In the genomic region with DNA sequence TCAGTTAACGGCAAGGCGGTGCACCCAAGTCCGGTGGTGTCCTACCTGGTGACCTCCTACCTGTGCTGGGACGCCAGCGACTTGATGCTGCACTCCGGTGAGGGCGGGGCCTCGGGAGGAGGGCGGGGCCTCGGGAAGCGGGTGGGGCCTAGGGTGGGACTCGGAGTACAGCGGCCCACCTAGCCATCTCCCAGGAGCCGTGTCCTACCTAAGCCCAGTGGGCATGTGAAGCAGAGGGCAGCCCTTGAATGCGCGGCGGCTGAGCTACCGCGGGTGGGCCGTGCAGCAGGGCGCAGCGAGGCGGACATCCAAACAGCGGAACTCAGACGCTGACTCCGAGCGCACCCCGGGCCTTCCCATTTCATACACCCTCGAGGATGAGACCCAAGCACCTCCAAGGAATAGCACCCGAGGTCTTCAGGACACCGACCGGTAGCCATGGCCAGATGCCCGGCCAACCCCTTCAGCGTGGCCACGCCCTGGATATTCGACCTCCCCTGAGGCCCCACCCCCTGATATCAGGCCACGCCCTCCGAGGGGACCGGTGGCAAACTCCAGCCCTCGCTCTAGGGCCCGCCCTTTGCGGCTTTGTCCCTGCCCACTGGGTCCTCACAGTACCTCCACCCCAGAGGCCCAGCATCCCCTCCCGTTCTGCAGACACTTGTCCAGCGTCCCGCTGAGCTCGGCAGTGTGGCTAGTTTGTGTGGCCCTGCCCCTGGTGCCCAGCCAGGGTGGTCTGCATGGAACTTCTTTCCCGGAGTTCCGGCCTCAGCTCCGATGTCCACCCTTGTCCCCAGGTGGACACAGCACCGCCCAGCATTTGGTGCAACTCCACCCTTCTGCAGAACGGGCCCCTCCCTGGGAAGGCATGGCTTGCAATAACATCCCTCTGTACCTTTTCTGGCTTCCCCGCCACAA, we compare ENCODE assay signal across 1 cellular context.
TF ChIP-seq lines count a peak whose summit lies in the region.

No MANE protein-coding gene starts in this region.

TF ChIP-seq in SK-N-SH, 30 proteins besides CTCF, POLR2A, EP300 and RAD21:
- TF ChIP-seq REST (IDR thresholded peaks at IDR 0.05; ENCODE audit: low read depth, low read length) = no peak
- TF ChIP-seq, protein P1, sequence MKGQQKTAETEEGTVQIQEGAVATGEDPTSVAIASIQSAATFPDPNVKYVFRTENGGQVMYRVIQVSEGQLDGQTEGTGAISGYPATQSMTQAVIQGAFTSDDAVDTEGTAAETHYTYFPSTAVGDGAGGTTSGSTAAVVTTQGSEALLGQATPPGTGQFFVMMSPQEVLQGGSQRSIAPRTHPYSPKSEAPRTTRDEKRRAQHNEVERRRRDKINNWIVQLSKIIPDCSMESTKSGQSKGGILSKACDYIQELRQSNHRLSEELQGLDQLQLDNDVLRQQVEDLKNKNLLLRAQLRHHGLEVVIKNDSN (IDR thresholded peaks at IDR 0.05; ENCODE audit: borderline replicate concordance, low read depth) = no peak
- no peak for TF ChIP-seq NFIC (IDR thresholded peaks at IDR 0.05; ENCODE audit: borderline replicate concordance)
- no peak for TF ChIP-seq GABPA (IDR thresholded peaks at IDR 0.05; ENCODE audit: low read depth)
- no peak for TF ChIP-seq USF2 (IDR thresholded peaks at IDR 0.05; ENCODE audit: borderline replicate concordance, low read depth, low read length)
- no peak for TF ChIP-seq SIN3A (IDR thresholded peaks at IDR 0.05; ENCODE audit: borderline replicate concordance, low read depth, low read length)
- no peak for TF ChIP-seq TEAD4 (IDR thresholded peaks at IDR 0.05; ENCODE audit: borderline replicate concordance, insufficient read depth)
- TF ChIP-seq RXRA (IDR thresholded peaks at IDR 0.05; ENCODE audit: borderline replicate concordance, low read depth) = no peak
- TF ChIP-seq TAF1 (IDR thresholded peaks at IDR 0.05; ENCODE audit: borderline replicate concordance, low read depth, low read length) = no peak
- TF ChIP-seq RFX5 (IDR thresholded peaks at IDR 0.05; ENCODE audit: low read length) = no peak
- no peak for TF ChIP-seq MEF2A (IDR thresholded peaks at IDR 0.05; ENCODE audit: borderline replicate concordance, low read depth)
- TF ChIP-seq, protein P2, sequence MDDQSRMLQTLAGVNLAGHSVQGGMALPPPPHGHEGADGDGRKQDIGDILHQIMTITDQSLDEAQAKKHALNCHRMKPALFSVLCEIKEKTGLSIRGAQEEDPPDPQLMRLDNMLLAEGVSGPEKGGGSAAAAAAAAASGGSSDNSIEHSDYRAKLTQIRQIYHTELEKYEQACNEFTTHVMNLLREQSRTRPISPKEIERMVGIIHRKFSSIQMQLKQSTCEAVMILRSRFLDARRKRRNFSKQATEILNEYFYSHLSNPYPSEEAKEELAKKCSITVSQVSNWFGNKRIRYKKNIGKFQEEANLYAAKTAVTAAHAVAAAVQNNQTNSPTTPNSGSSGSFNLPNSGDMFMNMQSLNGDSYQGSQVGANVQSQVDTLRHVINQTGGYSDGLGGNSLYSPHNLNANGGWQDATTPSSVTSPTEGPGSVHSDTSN (IDR thresholded peaks at IDR 0.05) = no peak
